ENCODE assay signal across 24 cellular contexts in genomic region chr3:56836276-56837163, GRCh38. TPM values are rescaled to one million over a fixed set of nuclear protein-coding genes. Genes with fewer than 3 reads are reported as not detected.
DNase-seq lines count a peak whose midpoint lies in the region; ATAC-seq, FAIRE-seq and TF ChIP-seq lines count a peak whose summit lies in the region.
"Had no signal": no experiment of that assay in that cellular context is flagged by ENCODE, and none has a peak within 500 bp of the region (broad histone marks: within the 10 kb centered on the region; RNA-seq: fewer than 3 reads in every experiment).

No MANE protein-coding gene starts in this region.

- H3K9me3 Mint-ChIP-seq in nephron progenitor cell: no peaks in the 10 kb centered on the region
- H3K9me3 Mint-ChIP-seq: activated CD4-positive, alpha-beta memory T cell treated with anti-CD3 and anti-CD28 coated beads for 36 hours; effector memory CD8-positive, alpha-beta T cell; memory B cell; natural killer cell treated with Interleukin-12 subunit alpha and Interleukin-12 subunit beta and Interleukin-15 and Interleukin-18, amount 100 ng/mL, for 72 hours; stimulated activated effector memory CD8-positive, alpha-beta T cell treated with anti-CD3 and anti-CD28 coated beads, Interleukin-12 subunit alpha, Interleukin-12 subunit beta, amount 100 ng/mL, for 72 hours; T-cell had no signal

- H3K27me3 ChIP-seq in K562 (ENCODE audit: control insufficient read depth in 2 of 2, insufficient read depth in 2 of 2, low read length in 2 of 2): no peaks in the 10 kb centered on the region
- H3K27me3 ChIP-seq: BLaER1 had no signal

- no peak for TF ChIP-seq POLR2A in H54 (IDR thresholded peaks at IDR 0.05; ENCODE audit: low read depth, low read length)
- no peak for TF ChIP-seq POLR2A in K562 (conservative IDR thresholded peaks at IDR 0.05)

- H3K9ac ChIP-seq in K562 (ENCODE audit: insufficient read depth in 1 of 2, low read depth in 2 of 2, low read length in 2 of 2): no peak overlapping the region
- H3K9ac ChIP-seq: BLaER1 had no signal

- TF ChIP-seq EP300 in K562 (IDR thresholded peaks at IDR 0.05; ENCODE audit: low read length): no peak

- peaks cover 4% of the 10 kb centered on the region for H3K27me3 Mint-ChIP-seq in nephron progenitor cell (ENCODE audit: low read depth, poor library complexity)
- H3K27me3 Mint-ChIP-seq: activated CD4-positive, alpha-beta memory T cell treated with anti-CD3 and anti-CD28 coated beads for 36 hours; activated naive CD8-positive, alpha-beta T cell; effector memory CD8-positive, alpha-beta T cell; memory B cell; natural killer cell treated with Interleukin-12 subunit alpha and Interleukin-12 subunit beta and Interleukin-15 and Interleukin-18, amount 100 ng/mL, for 72 hours; T-cell had no signal

- TF ChIP-seq RAD21 in K562 (CRISPR knock-in tag; conservative IDR thresholded peaks at IDR 0.05 in 1 of 2, IDR thresholded peaks at IDR 0.05 in 1 of 2): no peak

- DNase-seq in H54 (ENCODE audit: insufficient read length, low spot score) (no peak), MV-4-11 (lab: John Stamatoyannopoulos, UW) (peak; percentile 8), K562 (ENCODE audit: extremely low read depth in 1 of 4, low spot score in 3 of 4) (no peak), nephron progenitor cell (no peak), dermis blood vessel endothelial cell (no peak), cerebellum (ENCODE audit: low spot score) (no peak), GF-D8 (lab: John Stamatoyannopoulos, UW) (no peak)
- DNase-seq: activated T-cell treated with anti-CD3 and anti-CD28 coated beads, Interleukin-2, amount 50 U/mL, for 1 hour; effector memory CD8-positive, alpha-beta T cell; NCI-H1092; NCI-H2081; NCI-H446 treated with DMSO at 0.1 percent for 48 hours; stimulated activated CD4-positive, alpha-beta T cell treated with anti-CD3 and anti-CD28 coated beads, Interleukin-12 subunit alpha, Interleukin-12 subunit beta, amount 100 ng/mL, for 4 hours; T-cell; WERI-Rb-1 had no signal

- no peak for ATAC-seq in K562
- ATAC-seq: effector memory CD8-positive, alpha-beta T cell; natural killer cell treated with Interleukin-12 subunit alpha and Interleukin-12 subunit beta and Interleukin-15 and Interleukin-18, amount 100 ng/mL, for 72 hours; Right ventricle myocardium inferior; stimulated activated effector memory CD8-positive, alpha-beta T cell treated with anti-CD3 and anti-CD28 coated beads, Interleukin-12 subunit alpha, Interleukin-12 subunit beta, amount 100 ng/mL, for 72 hours; T-cell had no signal

- H3K9me1 ChIP-seq in K562 (ENCODE audit: control insufficient read depth, insufficient read depth, low read length): no peaks in the 10 kb centered on the region

- H3K4me3 Mint-ChIP-seq in nephron progenitor cell: no peak overlapping the region
- H3K4me3 Mint-ChIP-seq: activated CD4-positive, alpha-beta memory T cell treated with anti-CD3 and anti-CD28 coated beads for 36 hours; activated naive CD8-positive, alpha-beta T cell; effector memory CD8-positive, alpha-beta T cell; memory B cell; natural killer cell treated with Interleukin-12 subunit alpha and Interleukin-12 subunit beta and Interleukin-15 and Interleukin-18, amount 100 ng/mL, for 72 hours; stimulated activated effector memory CD8-positive, alpha-beta T cell treated with anti-CD3 and anti-CD28 coated beads, Interleukin-12 subunit alpha, Interleukin-12 subunit beta, amount 100 ng/mL, for 72 hours; T-cell had no signal

- BruUV-seq in K562 (replicated peaks; lab: Mats Ljungman, UMichigan): no TSS peak

- H3K4me1 Mint-ChIP-seq in nephron progenitor cell: peaks cover 53% of the 10 kb centered on the region
- H3K4me1 Mint-ChIP-seq: stimulated activated effector memory CD8-positive, alpha-beta T cell treated with anti-CD3 and anti-CD28 coated beads, Interleukin-12 subunit alpha, Interleukin-12 subunit beta, amount 100 ng/mL, for 72 hours had no signal

- FAIRE-seq in H54 (lab: Jason Lieb, UNC): peak; percentile 50
- FAIRE-seq in K562 (lab: Jason Lieb, UNC): no peak
- FAIRE-seq: D721Med, islet of Langerhans had no signal

- TF ChIP-seq CTCF in K562 (IDR thresholded peaks at IDR 0.05 in 2 of 3, conservative IDR thresholded peaks at IDR 0.05 in 1 of 3; ENCODE audit: insufficient read depth in 2 of 3, low read depth in 1 of 3, low read length in 3 of 3) (no peak), nephron progenitor cell (IDR thresholded peaks at IDR 0.05) (no peak)

- in situ Hi-C loops in K562 (cut with MboI): no loop called here

- CTCF ChIA-PET in K562 (lab: Yijun Ruan, JAX; ENCODE audit: low intra/inter-chr PET ratio): no interaction called here

- H3K4me3 ChIP-seq in K562: no peak overlapping the region
- H3K4me3 ChIP-seq: BLaER1 had no signal

- no peaks in the 10 kb centered on the region for H3K36me3 Mint-ChIP-seq in nephron progenitor cell (ENCODE audit: low read depth)
- H3K36me3 Mint-ChIP-seq: activated CD4-positive, alpha-beta memory T cell treated with anti-CD3 and anti-CD28 coated beads for 36 hours; memory B cell; natural killer cell treated with Interleukin-12 subunit alpha and Interleukin-12 subunit beta and Interleukin-15 and Interleukin-18, amount 100 ng/mL, for 72 hours; stimulated activated effector memory CD8-positive, alpha-beta T cell treated with anti-CD3 and anti-CD28 coated beads, Interleukin-12 subunit alpha, Interleukin-12 subunit beta, amount 100 ng/mL, for 72 hours had no signal

- 43% methylated on average over 9 of the region's 9 CpGs for WGBS in K562 (ENCODE audit: insufficient coverage, low coverage, missing lambda C conversion rate)

- no peak overlapping the region for H2AFZ ChIP-seq in K562 (ENCODE audit: low read depth, low read length)

- H3K79me2 ChIP-seq in K562 (ENCODE audit: control insufficient read depth, insufficient read depth, low read length): no peaks in the 10 kb centered on the region

- intact Hi-C loops in K562 (cut with micrococcal nuclease): no loop called here

- H3K27ac ChIP-seq in K562 (ENCODE audit: extremely low read depth, low read depth, low read length): no peak overlapping the region
- H3K27ac ChIP-seq: BLaER1, WERI-Rb-1 had no signal

- H3K4me2 ChIP-seq in K562 (ENCODE audit: insufficient read depth, low read length): no peak overlapping the region
- H3K4me2 ChIP-seq: BLaER1 had no signal

- no peaks in the 10 kb centered on the region for H3K9me3 ChIP-seq in K562 (replicated peaks; ENCODE audit: control insufficient read depth, insufficient read depth, low read depth, low read length)
- H3K9me3 ChIP-seq: BLaER1 had no signal

- H4K20me1 ChIP-seq in K562 (replicated peaks; ENCODE audit: control insufficient read depth, insufficient read depth, low read length): no peaks in the 10 kb centered on the region
- H4K20me1 ChIP-seq: BLaER1 had no signal

- peak overlapping the region; percentile 60 for H3K27ac Mint-ChIP-seq in nephron progenitor cell
- H3K27ac Mint-ChIP-seq: activated CD4-positive, alpha-beta memory T cell treated with anti-CD3 and anti-CD28 coated beads for 36 hours; activated naive CD8-positive, alpha-beta T cell; memory B cell; stimulated activated effector memory CD8-positive, alpha-beta T cell treated with anti-CD3 and anti-CD28 coated beads, Interleukin-12 subunit alpha, Interleukin-12 subunit beta, amount 100 ng/mL, for 72 hours; T-cell had no signal

- H3K4me1 ChIP-seq in K562 (replicated peaks in 1 of 2; ENCODE audit: control insufficient read depth in 2 of 2, insufficient read depth in 2 of 2, low read length in 2 of 2): no peaks in the 10 kb centered on the region; a peak in 1 of 5 replicates

- POLR2A ChIA-PET in K562 (lab: Yijun Ruan, JAX): interaction anchor here (0.9 kb wide), 1 partner anchor 11 kb away, joined by 3 read pairs; no protein-coding TSS in a partner anchor

- H3K36me3 ChIP-seq in K562 (ENCODE audit: control insufficient read depth, insufficient read depth, low read length): no peaks in the 10 kb centered on the region
- H3K36me3 ChIP-seq: BLaER1, WERI-Rb-1 had no signal

TF ChIP-seq in K562, 482 proteins besides CTCF, POLR2A, EP300 and RAD21 (continues in another document):
- TF ChIP-seq MLLT1 (IDR thresholded peaks at IDR 0.05) (no peak), CEBPG (CRISPR knock-in tag; IDR thresholded peaks at IDR 0.05) (no peak), CEBPG (tag; conservative IDR thresholded peaks at IDR 0.05 in 1 of 2, IDR thresholded peaks at IDR 0.05 in 1 of 2) (peak in 1 of 2 experiments; percentile 46; a peak in 1 of 4 replicates), CEBPB (tag; IDR thresholded peaks at IDR 0.05) (peak; percentile 14; the same call in 1 of the 2 replicates), NUFIP1 (IDR thresholded peaks at IDR 0.05; ENCODE audit: partially characterized antibody) (no peak)

RNA-seq across cellular contexts. Expression of gene ARHGEF3, which starts 34.8 kb away (rescaled TPM):
- 1.8 and 2.1 TPM in 2 replicates for total RNA-seq in K562 (2011; cell fraction: chromatin; rRNA removed; ENCODE audit: low replicate concordance)
- total RNA-seq in K562 (2011; cell fraction: nucleolus; rRNA removed): 0.67 and 1.3 TPM in 2 replicates
- total RNA-seq in K562 (2011; cell fraction: nucleoplasm; rRNA removed): 2.2 and 3.1 TPM in 2 replicates
- total RNA-seq in K562 (2014; rRNA removed) (0.77 and 1.7 TPM in 2 replicates), K562 (2014; rRNA removed; fragmentation: Illumina TruSeq; extraction: Trizol) (2.0 TPM in 2 replicates), K562 (2015; rRNA removed; fragmentation: Illumina TruSeq; extraction: Trizol) (2.2 and 3.3 TPM in 2 replicates), K562 (2021) (2.2 and 2.7 TPM in 2 replicates), dermis blood vessel endothelial cell (12.1 and 20.8 TPM in 2 replicates), cerebellum (16.2 TPM)
- polyA plus RNA-seq in K562 (2011; rRNA removed) (0.05 and 0.93 TPM in 2 replicates), K562 (2014; fragmentation: Illumina TruSeq; extraction: Trizol) (1.7 and 2.2 TPM in 2 replicates), K562 (2014; fragmentation: Nextera tagmentation; extraction: Ambion mirVana) (1 to 10 TPM in 1 of 2 experiments, under 1 TPM in 1; 0.94 to 1.3 TPM), K562 (2014; rRNA removed) (1.4 and 1.7 TPM in 2 replicates)
- 0.13 and 0.46 TPM in 2 replicates for polyA plus RNA-seq in K562 (2011; cell fraction: cytosol; rRNA removed)
- polyA plus RNA-seq in K562 (2011; cell fraction: nucleus; rRNA removed): 0.03 and 0.90 TPM in 2 replicates
- polyA plus RNA-seq in K562 (2012): 2.1 and 2.3 TPM in 2 replicates
- polyA minus RNA-seq in K562 (2011; rRNA and poly(A)+ RNA removed): 0.48 and 1.2 TPM in 2 replicates
- polyA minus RNA-seq in K562 (2011; cell fraction: cytosol; rRNA and poly(A)+ RNA removed): 0.67 TPM in 1 of 2 replicates, not detected in the other
- 0.89 and 1.1 TPM in 2 replicates for polyA minus RNA-seq in K562 (2011; cell fraction: nucleus; rRNA and poly(A)+ RNA removed)
